Comparison of ENCODE assay signal across 1 cellular context in the genomic region with DNA sequence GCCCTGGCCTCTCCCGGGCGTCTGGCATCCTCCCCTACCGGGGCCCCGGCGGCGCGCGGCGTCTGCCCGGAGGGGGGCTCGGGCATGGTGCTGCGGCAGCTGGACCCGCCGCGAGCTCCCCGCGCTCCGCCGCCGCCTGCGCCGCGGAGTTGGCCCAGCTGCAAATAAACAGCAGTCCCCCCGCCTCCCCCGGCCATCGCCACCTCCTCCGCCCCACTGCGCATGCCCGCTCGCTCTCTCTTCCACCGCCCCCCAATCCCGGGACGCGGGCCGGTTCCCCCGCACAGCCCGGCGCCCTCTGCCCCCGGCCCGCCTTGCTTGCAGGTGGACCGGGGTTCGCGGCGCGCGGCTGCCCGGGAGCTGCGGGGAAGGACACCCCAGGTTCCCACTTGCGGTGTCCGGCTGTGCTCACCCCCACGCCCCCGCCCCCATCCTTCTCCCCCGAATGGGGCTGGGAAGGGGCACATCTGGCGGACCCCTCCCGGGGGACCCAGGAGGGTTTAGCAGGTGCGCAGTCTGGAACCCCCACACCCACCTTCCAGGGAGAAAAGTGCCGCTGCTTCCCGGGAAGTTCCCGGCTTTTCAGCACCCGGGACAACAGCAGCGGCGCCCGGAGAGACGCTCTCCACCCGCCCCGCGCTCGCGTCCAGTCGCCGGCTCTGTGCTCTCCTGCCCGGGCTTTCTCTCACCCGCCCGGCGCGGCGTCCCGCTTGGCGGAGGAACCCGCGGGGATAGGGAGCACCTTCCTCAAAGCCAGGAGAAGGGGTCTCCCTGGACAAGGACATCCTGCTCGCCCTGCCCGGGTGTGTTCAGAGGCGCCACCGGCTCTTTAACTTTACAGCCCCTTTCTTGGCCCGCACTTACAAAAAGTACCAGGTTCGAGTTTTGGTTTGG.
TF ChIP-seq lines count a peak whose summit lies in the region.

A gene (minus strand): TSS at position 170 of the 894 bp plus-strand sequence. CDS start 191 bp downstream, outside the sequence.

TF ChIP-seq in IMR-90, 13 proteins besides CTCF, POLR2A, EP300 and RAD21 (continued from another document):
- TF ChIP-seq, protein P1, sequence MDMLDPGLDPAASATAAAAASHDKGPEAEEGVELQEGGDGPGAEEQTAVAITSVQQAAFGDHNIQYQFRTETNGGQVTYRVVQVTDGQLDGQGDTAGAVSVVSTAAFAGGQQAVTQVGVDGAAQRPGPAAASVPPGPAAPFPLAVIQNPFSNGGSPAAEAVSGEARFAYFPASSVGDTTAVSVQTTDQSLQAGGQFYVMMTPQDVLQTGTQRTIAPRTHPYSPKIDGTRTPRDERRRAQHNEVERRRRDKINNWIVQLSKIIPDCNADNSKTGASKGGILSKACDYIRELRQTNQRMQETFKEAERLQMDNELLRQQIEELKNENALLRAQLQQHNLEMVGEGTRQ (IDR thresholded peaks at IDR 0.05; ENCODE audit: low read depth, low read length): no peak
- peak; percentile 82 for TF ChIP-seq MXI1 (IDR thresholded peaks at IDR 0.05; ENCODE audit: borderline replicate concordance, low read depth, low read length)
- no peak for TF ChIP-seq CEBPB (IDR thresholded peaks at IDR 0.05; ENCODE audit: low read depth, low read length)
- no peak for TF ChIP-seq BHLHE40 (IDR thresholded peaks at IDR 0.05; ENCODE audit: low read depth, low read length)
- TF ChIP-seq, protein P2, sequence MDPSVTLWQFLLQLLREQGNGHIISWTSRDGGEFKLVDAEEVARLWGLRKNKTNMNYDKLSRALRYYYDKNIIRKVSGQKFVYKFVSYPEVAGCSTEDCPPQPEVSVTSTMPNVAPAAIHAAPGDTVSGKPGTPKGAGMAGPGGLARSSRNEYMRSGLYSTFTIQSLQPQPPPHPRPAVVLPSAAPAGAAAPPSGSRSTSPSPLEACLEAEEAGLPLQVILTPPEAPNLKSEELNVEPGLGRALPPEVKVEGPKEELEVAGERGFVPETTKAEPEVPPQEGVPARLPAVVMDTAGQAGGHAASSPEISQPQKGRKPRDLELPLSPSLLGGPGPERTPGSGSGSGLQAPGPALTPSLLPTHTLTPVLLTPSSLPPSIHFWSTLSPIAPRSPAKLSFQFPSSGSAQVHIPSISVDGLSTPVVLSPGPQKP (IDR thresholded peaks at IDR 0.05; ENCODE audit: borderline replicate concordance, low read depth, low read length): no peak
- TF ChIP-seq NFE2L2 (IDR thresholded peaks at IDR 0.05; ENCODE audit: low read depth, low read length): no peak
- no peak for TF ChIP-seq MAFK (IDR thresholded peaks at IDR 0.05; ENCODE audit: low read depth, low read length)
